In the genomic region with DNA sequence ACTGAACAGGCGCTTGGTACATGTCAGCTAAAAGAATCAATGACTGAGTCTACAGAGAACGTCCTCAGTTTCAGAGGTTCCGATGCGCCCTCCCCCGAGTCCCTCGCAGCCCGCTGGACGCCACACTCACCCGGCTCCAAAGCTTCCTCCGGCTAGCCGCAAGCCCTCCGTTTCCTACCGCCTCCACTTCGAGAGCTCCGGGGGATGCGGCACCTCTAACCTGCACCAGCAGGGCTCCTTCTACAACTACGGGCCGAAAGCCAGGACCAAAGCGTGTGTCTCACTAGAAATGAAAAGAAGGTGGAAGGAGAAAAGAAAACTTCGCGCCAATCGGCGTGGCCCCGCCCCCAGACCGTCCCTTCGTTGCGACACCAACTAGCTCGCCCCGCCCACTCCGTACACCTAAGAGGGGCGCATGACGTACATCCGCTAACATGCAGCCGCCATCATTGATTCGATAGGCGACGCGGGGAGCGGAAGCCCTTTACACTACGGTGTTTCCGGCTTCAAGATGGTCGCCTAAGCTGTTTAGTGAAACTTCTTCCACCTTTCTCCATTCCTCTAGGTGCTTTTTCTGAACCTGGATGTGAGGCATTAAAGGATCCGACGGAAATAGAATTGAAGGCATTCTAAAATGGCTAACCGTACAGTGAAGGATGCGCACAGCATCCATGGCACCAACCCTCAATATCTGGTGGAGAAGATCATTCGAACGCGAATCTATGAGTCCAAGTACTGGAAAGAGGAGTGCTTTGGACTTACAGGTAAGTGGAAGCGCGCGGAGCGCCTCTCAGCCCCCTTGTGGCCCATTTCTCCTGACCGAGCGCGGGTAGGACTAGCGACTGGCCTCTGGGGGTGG, we compare ENCODE assay signal across 8 cellular contexts. TPM values are rescaled to one million over a fixed set of nuclear protein-coding genes. Genes with fewer than 3 reads are reported as not detected.
DNase-seq lines count a peak whose midpoint lies in the region; ATAC-seq, FAIRE-seq and TF ChIP-seq lines count a peak whose summit lies in the region.

TSS of gene ORC1 (minus strand) at position 308 of the 859 bp plus-strand sequence. CDS start 2,200 bp downstream, outside the sequence.
A gene with protein sequence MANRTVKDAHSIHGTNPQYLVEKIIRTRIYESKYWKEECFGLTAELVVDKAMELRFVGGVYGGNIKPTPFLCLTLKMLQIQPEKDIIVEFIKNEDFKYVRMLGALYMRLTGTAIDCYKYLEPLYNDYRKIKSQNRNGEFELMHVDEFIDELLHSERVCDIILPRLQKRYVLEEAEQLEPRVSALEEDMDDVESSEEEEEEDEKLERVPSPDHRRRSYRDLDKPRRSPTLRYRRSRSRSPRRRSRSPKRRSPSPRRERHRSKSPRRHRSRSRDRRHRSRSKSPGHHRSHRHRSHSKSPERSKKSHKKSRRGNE (plus strand): TSS at position 487 of the 859 bp plus-strand sequence. CDS start 148 bp downstream, at position 635.

- DNase-seq in AG09309 (ENCODE audit: low read depth) = peak; percentile 82
- DNase-seq in NCI-H2227 treated with DMSO at 0.1 percent for 48 hours (lab: John Stamatoyannopoulos, UW) = peak; percentile 98
- peak; percentile 92 for DNase-seq in bronchial epithelial cell (ENCODE audit: low read depth)
- peak; percentile 99 for DNase-seq in iPS-NIHi7 (ENCODE audit: extremely low spot score)
- peak; percentile 95 for DNase-seq in smooth muscle cell of the brain vasculature (ENCODE audit: low read depth, low spot score)

- no peaks in the 10 kb centered on the region for H3K27me3 ChIP-seq in bronchial epithelial cell (ENCODE audit: control insufficient read depth, insufficient read depth, low read length)

- ATAC-seq in GM18909 (IDR thresholded peaks at IDR 0.05; ENCODE audit: poor library complexity, unreplicated experiment) = peak; percentile 92
- ATAC-seq in HG03175 (IDR thresholded peaks at IDR 0.05; ENCODE audit: unreplicated experiment) = peak; percentile 92

- TF ChIP-seq CTCF in AG09309 (IDR thresholded peaks at IDR 0.05; ENCODE audit: control insufficient read depth, insufficient read depth, low read depth, low read length, missing control alignments) (peak; percentile 63), WI38 (IDR thresholded peaks at IDR 0.05; ENCODE audit: low read depth, low read length) (peak; percentile 38), bronchial epithelial cell (IDR thresholded peaks at IDR 0.05; ENCODE audit: insufficient read depth, low read length, severe bottlenecking) (peak; percentile 81)

- peak; percentile 50 for FAIRE-seq in bronchial epithelial cell (lab: Jason Lieb, UNC)

- H3K4me3 ChIP-seq in AG09309 (ENCODE audit: control insufficient read depth, low read depth, low read length) (peak within 1 kb of the TSS; percentile 84), WI38 (ENCODE audit: low read depth, low read length) (peak within 1 kb of the TSS; percentile 70), bronchial epithelial cell (ENCODE audit: low read depth, low read length) (peak within 1 kb of the TSS; percentile 85)

- H3K36me3 ChIP-seq in bronchial epithelial cell (ENCODE audit: control insufficient read depth, insufficient read depth, low read length) = peaks cover 10% of the 10 kb centered on the region

RNA-seq across cellular contexts. Expression of gene ORC1, which starts in this region (rescaled TPM):
- total RNA-seq in bronchial epithelial cell = 0.26 TPM in 2 replicates

RNA-seq across cellular contexts. Expression of the second gene that starts in this region (rescaled TPM):
- total RNA-seq in bronchial epithelial cell = 6.6 and 8.7 TPM in 2 replicates

Comparison
In these comparisons a context has a peak if more than half of its experiments do, and no peak if none do; other contexts are left out.
1. Peak in every context shown above with its lines: DNase-seq, ATAC-seq and H3K4me3 ChIP-seq.